ENCODE assay signal across 17 cellular contexts in genomic region chr9:116870566-116870965, GRCh38.
DNase-seq lines count a peak whose midpoint lies in the region; ATAC-seq and TF ChIP-seq lines count a peak whose summit lies in the region.
"Had no signal": no experiment of that assay in that cellular context is flagged by ENCODE, and none has a peak within 500 bp of the region (broad histone marks: within the 10 kb centered on the region; RNA-seq: fewer than 3 reads in every experiment).

No MANE protein-coding gene starts in this region.

- peaks cover 4% of the 10 kb centered on the region for H3K36me3 Mint-ChIP-seq in Calu3 (ENCODE audit: insufficient read depth, unreplicated experiment)

- no peak overlapping the region for H2AFZ ChIP-seq in Karpas-422 (ENCODE audit: low read length)

- TF ChIP-seq CTCF in Calu3 (IDR thresholded peaks at IDR 0.05; ENCODE audit: unreplicated experiment) (no peak), heart left ventricle (IDR thresholded peaks at IDR 0.05) (no peak)

- intact Hi-C loops in Calu3 (cut with micrococcal nuclease; ENCODE audit: unreplicated experiment) (no loop called here), heart left ventricle (cut with DNase I) (no loop called here)

- H3K9ac ChIP-seq in Karpas-422 (ENCODE audit: low read length), result no peak overlapping the region
- H3K9ac ChIP-seq in mesendoderm (ENCODE audit: low read length), result no peak overlapping the region

- BruUV-seq in Calu3 (replicated peaks; lab: Mats Ljungman, UMichigan), result no TSS peak

- H3K18ac ChIP-seq in mesendoderm (ENCODE audit: low read length), result no peak overlapping the region

- no peak overlapping the region for H4K5ac ChIP-seq in mesendoderm (ENCODE audit: low read length)

- H2BK5ac ChIP-seq in mesendoderm (ENCODE audit: low read length), result no peak overlapping the region

- H3K27me3 ChIP-seq in Karpas-422 (ENCODE audit: low read length), result no peaks in the 10 kb centered on the region
- H3K27me3 ChIP-seq in mesendoderm (ENCODE audit: insufficient read depth, low read length, poor library complexity), result no peaks in the 10 kb centered on the region
- peaks cover 0 to 9% (median 0%) of the 10 kb centered on the region in 9 donors for H3K27me3 ChIP-seq in heart left ventricle
- H3K27me3 ChIP-seq: ascending aorta had no signal

- H2AK5ac ChIP-seq in mesendoderm (ENCODE audit: low read length), result no peak overlapping the region

- H2BK120ac ChIP-seq in mesendoderm (ENCODE audit: low read depth, low read length), result no peak overlapping the region

- no peaks in the 10 kb centered on the region for H4K20me1 ChIP-seq in Karpas-422 (ENCODE audit: insufficient read depth, low read depth, low read length)

- H3K36me3 ChIP-seq in Karpas-422 (ENCODE audit: insufficient read depth, low read length), result no peaks in the 10 kb centered on the region
- H3K36me3 ChIP-seq in mesendoderm (ENCODE audit: control insufficient read depth, insufficient read depth, low read length), result no peaks in the 10 kb centered on the region
- no peaks in the 10 kb centered on the region for H3K36me3 ChIP-seq in heart left ventricle
- H3K36me3 ChIP-seq: ascending aorta had no signal

- H3K27me3 Mint-ChIP-seq in Calu3 (ENCODE audit: unreplicated experiment), result no peaks in the 10 kb centered on the region
- H3K27me3 Mint-ChIP-seq: B cell; dendritic cell treated with granulocyte-macrophage colony-stimulating factor and Interleukin-4, amounts not matched to agents 40 ng/mL and 50 ng/mL, for 4 days had no signal

- H3K27ac ChIP-seq in Karpas-422 (ENCODE audit: low read length) (no peak overlapping the region), epithelial cell of prostate (peak overlapping the region; percentile 74), mesendoderm (ENCODE audit: low read depth, low read length) (no peak overlapping the region), heart left ventricle (no peak overlapping the region)
- H3K27ac ChIP-seq: ascending aorta had no signal

- H3K9me3 Mint-ChIP-seq in Calu3 (ENCODE audit: low read depth, unreplicated experiment), result no peaks in the 10 kb centered on the region

- no peak overlapping the region for H3K23ac ChIP-seq in mesendoderm (ENCODE audit: low read length)

- no peak for ATAC-seq in heart left ventricle
- ATAC-seq: activated CD8-positive, alpha-beta T cell treated with anti-CD3 and anti-CD28 coated beads, Interleukin-2, amount 10 ng/mL, durations not matched to agents 7 days and 5 days; GM12878; Right ventricle myocardium inferior had no signal

- H3K79me1 ChIP-seq in mesendoderm (ENCODE audit: low read length), result no peaks in the 10 kb centered on the region

- H3K4me3 Mint-ChIP-seq in Calu3 (ENCODE audit: low read depth, unreplicated experiment), result no peak overlapping the region
- H3K4me3 Mint-ChIP-seq: activated CD8-positive, alpha-beta T cell treated with anti-CD3 and anti-CD28 coated beads, Interleukin-2, amount 10 ng/mL, durations not matched to agents 7 days and 5 days; B cell; dendritic cell treated with granulocyte-macrophage colony-stimulating factor and Interleukin-4, amounts not matched to agents 40 ng/mL and 50 ng/mL, for 4 days; immature natural killer cell had no signal

- H3K9me3 ChIP-seq in Karpas-422 (ENCODE audit: low read length) (no peaks in the 10 kb centered on the region), heart left ventricle (peaks cover 0 to 7% (median under 1%) of the 10 kb centered on the region in 12 donors)
- H3K9me3 ChIP-seq: ascending aorta had no signal

- H3K56ac ChIP-seq in mesendoderm (ENCODE audit: low read length), result no peak overlapping the region

- H3K4me2 ChIP-seq in Karpas-422 (ENCODE audit: low read depth, low read length, poor library complexity, severe bottlenecking) (no peak overlapping the region), mesendoderm (ENCODE audit: low read length) (no peak overlapping the region)

- CTCF ChIA-PET in Calu3 (lab: Charles Lee), result interaction anchor here (0.6 kb wide), 1 partner anchor 112 kb away, joined by 3 read pairs; no protein-coding TSS in a partner anchor

- DNase-seq in Calu3, result peak; percentile 75
- DNase-seq in Karpas-422, result peak; percentile 2
- DNase-seq in epithelial cell of prostate (ENCODE audit: low read depth, low spot score), result peak; percentile 94
- DNase-seq in mesendoderm, result peak; percentile 93
- DNase-seq in 8988T, result no peak
- no peak for DNase-seq in heart left ventricle
- DNase-seq in Ammon's horn (ENCODE audit: low spot score), result no peak
- DNase-seq in DMS114 treated with DMSO at 0.1 percent for 48 hours (lab: John Stamatoyannopoulos, UW; ENCODE audit: unreplicated experiment), result no peak
- DNase-seq: activated CD8-positive, alpha-beta T cell treated with anti-CD3 and anti-CD28 coated beads, Interleukin-2, amount 10 ng/mL, durations not matched to agents 7 days and 5 days; immature natural killer cell; IMR-90; NCI-H510A treated with DMSO at 0.1 percent for 48 hours had no signal

- H3K9me2 ChIP-seq in Karpas-422 (replicated peaks; ENCODE audit: insufficient read depth, low read length), result no peaks in the 10 kb centered on the region

- peak overlapping the region; percentile 44 for H3K27ac Mint-ChIP-seq in Calu3 (ENCODE audit: unreplicated experiment)
- H3K27ac Mint-ChIP-seq: activated CD8-positive, alpha-beta T cell treated with anti-CD3 and anti-CD28 coated beads, Interleukin-2, amount 10 ng/mL, durations not matched to agents 7 days and 5 days; B cell; dendritic cell treated with granulocyte-macrophage colony-stimulating factor and Interleukin-4, amounts not matched to agents 40 ng/mL and 50 ng/mL, for 4 days; immature natural killer cell had no signal

- H3K4me1 Mint-ChIP-seq in Calu3 (ENCODE audit: low read depth, unreplicated experiment), result peaks cover 12% of the 10 kb centered on the region
- H3K4me1 Mint-ChIP-seq: B cell, immature natural killer cell had no signal

- TF ChIP-seq POLR2A in heart left ventricle (IDR thresholded peaks at IDR 0.05), result no peak

- H2BK15ac ChIP-seq in mesendoderm (replicated peaks; ENCODE audit: low read depth), result no peak overlapping the region

- H3K4ac ChIP-seq in mesendoderm (ENCODE audit: low read depth, low read length), result no peak overlapping the region

- H3K4me3 ChIP-seq in Karpas-422 (ENCODE audit: low read length) (no peak overlapping the region), mesendoderm (ENCODE audit: low read length) (no peak overlapping the region), heart left ventricle (no peak overlapping the region)
- H3K4me3 ChIP-seq: ascending aorta, GM12878 had no signal

- no CpG with 5 or more reads among the region's 3 CpGs for WGBS in mesendoderm (ENCODE audit: extremely low coverage, insufficient coverage, low lambda C conversion rate)
- 79 to 90% (median 84%) methylated on average over 3 of the region's 3 CpGs for WGBS in heart left ventricle, 4 donors

- H3K79me2 ChIP-seq in Karpas-422 (ENCODE audit: low read length) (no peaks in the 10 kb centered on the region), mesendoderm (ENCODE audit: control insufficient read depth, insufficient read depth, low read length) (no peaks in the 10 kb centered on the region)

- H4K8ac ChIP-seq in mesendoderm (ENCODE audit: low read depth, low read length), result no peak overlapping the region

- no peaks in the 10 kb centered on the region for H3K4me1 ChIP-seq in Karpas-422 (ENCODE audit: low read length)
- no peaks in the 10 kb centered on the region for H3K4me1 ChIP-seq in mesendoderm (ENCODE audit: control insufficient read depth, low read depth, low read length)
- no peaks in the 10 kb centered on the region for H3K4me1 ChIP-seq in heart left ventricle
- H3K4me1 ChIP-seq: ascending aorta had no signal

Comparison
In these comparisons a context has a peak if more than half of its experiments do, and no peak if none do; other contexts are left out.
1. DNase-seq: peak in Calu3 (single experiment), Karpas-422 (single experiment), epithelial cell of prostate (single experiment) and mesendoderm (single experiment); none in 8988T (single experiment), heart left ventricle (0 of 5), Ammon's horn (single experiment) and DMS114 treated with DMSO at 0.1 percent for 48 hours (single experiment).